Comparison of ENCODE assay signal across 4 cellular contexts in genomic region chr6:29744621-29745020, GRCh38. TPM values are rescaled to one million over a fixed set of nuclear protein-coding genes. Genes with fewer than 3 reads are reported as not detected.
"Had no signal": no experiment of that assay in that cellular context is flagged by ENCODE, and none has a peak within 500 bp of the region (broad histone marks: within the 10 kb centered on the region; RNA-seq: fewer than 3 reads in every experiment).

No MANE protein-coding gene starts in this region.

- ATAC-seq: GM12878 had no signal

- H3K4me3 ChIP-seq: GM12878 had no signal

- DNase-seq: GDM1, GF-D8 had no signal

RNA-seq across cellular contexts. Expression of gene HLA-F, which starts 21.4 kb away (rescaled TPM):
- total RNA-seq: G401 had no signal
